17 cellular contexts compared by ENCODE assay signal in genomic region chr10:102252508-102252907, GRCh38. TPM values are rescaled to one million over a fixed set of nuclear protein-coding genes. Genes with fewer than 3 reads are reported as not detected.
"Had no signal": no experiment of that assay in that cellular context is flagged by ENCODE, and none has a peak within 500 bp of the region (broad histone marks: within the 10 kb centered on the region; RNA-seq: fewer than 3 reads in every experiment).

No MANE protein-coding gene starts in this region.

RNA-seq across cellular contexts. Expression of gene PITX3, which starts 11.2 kb away (rescaled TPM):
- total RNA-seq: esophagus squamous epithelium, frontal cortex, glomerular endothelial cell, left lobe of liver, lower leg skin, mammary epithelial cell, mesothelial cell of epicardium, mucosa of gallbladder, natural killer cell, neural crest cell, osteocyte, sciatic nerve, subcutaneous adipose tissue, tibial nerve, ureter had no signal
- polyA plus RNA-seq: mammary epithelial cell had no signal

RNA-seq across cellular contexts. Expression of gene ELOVL3, which starts 26.4 kb away (rescaled TPM):
- total RNA-seq: esophagus squamous epithelium, frontal cortex, glomerular endothelial cell, left lobe of liver, mucosa of gallbladder, natural killer cell, osteocyte, pulmonary artery endothelial cell, sciatic nerve, skeletal muscle tissue, tibial nerve had no signal
